Comparison of ENCODE assay signal across 2 cellular contexts in the genomic region with DNA sequence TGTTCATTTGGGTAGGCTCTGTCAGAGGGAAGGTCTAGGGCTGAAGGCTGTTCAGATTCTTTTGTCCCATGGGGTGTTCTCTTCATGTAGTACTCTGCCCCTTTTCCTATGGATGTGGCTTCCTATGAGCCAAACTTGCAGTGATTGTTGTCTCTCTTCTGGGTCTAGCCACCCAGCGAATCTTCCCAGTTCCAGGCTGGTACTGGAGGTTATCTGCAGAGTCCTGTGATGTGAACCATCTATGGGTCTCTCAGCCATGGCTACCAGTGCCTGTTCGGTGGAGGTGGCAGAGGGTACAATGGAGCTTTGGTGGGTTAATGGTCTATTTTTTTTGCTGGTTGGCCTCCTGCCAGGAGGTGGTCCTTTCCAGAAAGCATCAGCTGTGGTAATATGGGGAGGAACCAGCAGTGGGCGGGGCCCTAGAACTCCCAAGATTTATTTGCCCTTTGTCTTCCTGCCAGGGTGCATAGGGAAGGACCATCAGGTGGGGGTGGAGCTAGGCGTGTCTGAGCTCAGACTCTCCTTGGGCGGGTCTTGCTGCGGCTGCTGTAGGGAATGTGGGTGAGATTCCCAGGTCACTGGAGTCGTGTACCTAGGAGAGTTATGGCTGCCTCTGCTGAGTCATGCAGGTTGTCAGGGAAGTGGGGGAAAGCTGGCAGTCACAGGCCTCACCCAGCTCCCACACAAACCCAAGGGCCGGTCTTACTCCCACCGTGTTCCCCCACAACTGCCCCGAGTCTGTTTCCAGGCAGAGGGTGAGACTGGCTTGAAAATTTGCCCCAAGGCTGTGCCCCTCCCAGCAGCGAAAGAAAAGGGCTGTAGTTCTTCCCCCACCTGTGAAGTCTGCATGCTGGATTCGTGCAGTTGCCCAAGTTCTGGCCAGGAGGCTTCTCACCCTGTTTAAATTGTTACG.
TF ChIP-seq lines count a peak whose summit lies in the region.

No MANE protein-coding gene starts in this region.

TF ChIP-seq in A549, 52 proteins besides CTCF, POLR2A, EP300 and RAD21 (continued from another document and continues in another):
- TF ChIP-seq POLR2AphosphoS2 (conservative IDR thresholded peaks at IDR 0.05; ENCODE audit: low read length) (no peak), CBX2 (IDR thresholded peaks at IDR 0.05; ENCODE audit: borderline replicate concordance, low read depth) (no peak), PHF8 (IDR thresholded peaks at IDR 0.05; ENCODE audit: borderline replicate concordance, low read depth) (no peak), CHD2 (IDR thresholded peaks at IDR 0.05; ENCODE audit: low read length, partially characterized antibody) (no peak), NFE2L2 (conservative IDR thresholded peaks at IDR 0.05; ENCODE audit: low read length) (peak; percentile 77), CEBPB (IDR thresholded peaks at IDR 0.05) (no peak), TFCP2L1 (CRISPR knock-in tag; IDR thresholded peaks at IDR 0.05) (no peak), RARB (CRISPR knock-in tag; IDR thresholded peaks at IDR 0.05) (no peak), ZSCAN20 (CRISPR knock-in tag; IDR thresholded peaks at IDR 0.05) (no peak), RNF2 (IDR thresholded peaks at IDR 0.05; ENCODE audit: borderline replicate concordance, low read depth) (no peak), FOSB (CRISPR knock-in tag; IDR thresholded peaks at IDR 0.05) (no peak), HDAC2 (IDR thresholded peaks at IDR 0.05) (no peak), CHD4 (IDR thresholded peaks at IDR 0.05; ENCODE audit: borderline replicate concordance) (no peak), KDM1A (IDR thresholded peaks at IDR 0.05; ENCODE audit: low read depth) (no peak), FOSL2 (IDR thresholded peaks at IDR 0.05) (no peak), FOSL2 (CRISPR knock-in tag; IDR thresholded peaks at IDR 0.05) (peak; percentile 70), HOXB5 (CRISPR knock-in tag; IDR thresholded peaks at IDR 0.05) (0 out of 2 replicates have a peak, but pooled peaks have one; percentile 26), MYC (IDR thresholded peaks at IDR 0.05; ENCODE audit: borderline replicate concordance, low read length) (no peak), JUN (IDR thresholded peaks at IDR 0.05) (0 out of 5 replicates have a peak, but pooled peaks of 1 of the 2 experiments have one; percentile 40), EHF (CRISPR knock-in tag; IDR thresholded peaks at IDR 0.05) (no peak), ZC3H11A (IDR thresholded peaks at IDR 0.05) (no peak), CBX8 (IDR thresholded peaks at IDR 0.05) (no peak)
- TF ChIP-seq, protein P1, sequence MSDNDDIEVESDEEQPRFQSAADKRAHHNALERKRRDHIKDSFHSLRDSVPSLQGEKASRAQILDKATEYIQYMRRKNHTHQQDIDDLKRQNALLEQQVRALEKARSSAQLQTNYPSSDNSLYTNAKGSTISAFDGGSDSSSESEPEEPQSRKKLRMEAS (IDR thresholded peaks at IDR 0.05), result peak; percentile 31; the same call in 1 of the 2 replicates
- TF ChIP-seq, protein P2, sequence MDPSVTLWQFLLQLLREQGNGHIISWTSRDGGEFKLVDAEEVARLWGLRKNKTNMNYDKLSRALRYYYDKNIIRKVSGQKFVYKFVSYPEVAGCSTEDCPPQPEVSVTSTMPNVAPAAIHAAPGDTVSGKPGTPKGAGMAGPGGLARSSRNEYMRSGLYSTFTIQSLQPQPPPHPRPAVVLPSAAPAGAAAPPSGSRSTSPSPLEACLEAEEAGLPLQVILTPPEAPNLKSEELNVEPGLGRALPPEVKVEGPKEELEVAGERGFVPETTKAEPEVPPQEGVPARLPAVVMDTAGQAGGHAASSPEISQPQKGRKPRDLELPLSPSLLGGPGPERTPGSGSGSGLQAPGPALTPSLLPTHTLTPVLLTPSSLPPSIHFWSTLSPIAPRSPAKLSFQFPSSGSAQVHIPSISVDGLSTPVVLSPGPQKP (IDR thresholded peaks at IDR 0.05; ENCODE audit: low read depth, low read length), result no peak
- TF ChIP-seq, protein P3, sequence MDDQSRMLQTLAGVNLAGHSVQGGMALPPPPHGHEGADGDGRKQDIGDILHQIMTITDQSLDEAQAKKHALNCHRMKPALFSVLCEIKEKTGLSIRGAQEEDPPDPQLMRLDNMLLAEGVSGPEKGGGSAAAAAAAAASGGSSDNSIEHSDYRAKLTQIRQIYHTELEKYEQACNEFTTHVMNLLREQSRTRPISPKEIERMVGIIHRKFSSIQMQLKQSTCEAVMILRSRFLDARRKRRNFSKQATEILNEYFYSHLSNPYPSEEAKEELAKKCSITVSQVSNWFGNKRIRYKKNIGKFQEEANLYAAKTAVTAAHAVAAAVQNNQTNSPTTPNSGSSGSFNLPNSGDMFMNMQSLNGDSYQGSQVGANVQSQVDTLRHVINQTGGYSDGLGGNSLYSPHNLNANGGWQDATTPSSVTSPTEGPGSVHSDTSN (IDR thresholded peaks at IDR 0.05), result no peak
- TF ChIP-seq, protein P4, sequence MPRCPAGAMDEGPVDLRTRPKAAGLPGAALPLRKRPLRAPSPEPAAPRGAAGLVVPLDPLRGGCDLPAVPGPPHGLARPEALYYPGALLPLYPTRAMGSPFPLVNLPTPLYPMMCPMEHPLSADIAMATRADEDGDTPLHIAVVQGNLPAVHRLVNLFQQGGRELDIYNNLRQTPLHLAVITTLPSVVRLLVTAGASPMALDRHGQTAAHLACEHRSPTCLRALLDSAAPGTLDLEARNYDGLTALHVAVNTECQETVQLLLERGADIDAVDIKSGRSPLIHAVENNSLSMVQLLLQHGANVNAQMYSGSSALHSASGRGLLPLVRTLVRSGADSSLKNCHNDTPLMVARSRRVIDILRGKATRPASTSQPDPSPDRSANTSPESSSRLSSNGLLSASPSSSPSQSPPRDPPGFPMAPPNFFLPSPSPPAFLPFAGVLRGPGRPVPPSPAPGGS (IDR thresholded peaks at IDR 0.05), result no peak
- TF ChIP-seq, protein P5, sequence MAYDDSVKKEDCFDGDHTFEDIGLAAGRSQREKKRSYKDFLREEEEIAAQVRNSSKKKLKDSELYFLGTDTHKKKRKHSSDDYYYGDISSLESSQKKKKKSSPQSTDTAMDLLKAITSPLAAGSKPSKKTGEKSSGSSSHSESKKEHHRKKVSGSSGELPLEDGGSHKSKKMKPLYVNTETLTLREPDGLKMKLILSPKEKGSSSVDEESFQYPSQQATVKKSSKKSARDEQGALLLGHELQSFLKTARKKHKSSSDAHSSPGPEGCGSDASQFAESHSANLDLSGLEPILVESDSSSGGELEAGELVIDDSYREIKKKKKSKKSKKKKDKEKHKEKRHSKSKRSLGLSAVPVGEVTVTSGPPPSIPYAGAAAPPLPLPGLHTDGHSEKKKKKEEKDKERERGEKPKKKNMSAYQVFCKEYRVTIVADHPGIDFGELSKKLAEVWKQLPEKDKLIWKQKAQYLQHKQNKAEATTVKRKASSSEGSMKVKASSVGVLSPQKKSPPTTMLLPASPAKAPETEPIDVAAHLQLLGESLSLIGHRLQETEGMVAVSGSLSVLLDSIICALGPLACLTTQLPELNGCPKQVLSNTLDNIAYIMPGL (CRISPR knock-in tag; IDR thresholded peaks at IDR 0.05; ENCODE audit: borderline replicate concordance), result no peak

TF ChIP-seq in HEK293, 187 proteins besides CTCF, POLR2A, EP300 and RAD21 (continued from another document):
- TF ChIP-seq, protein P6, sequence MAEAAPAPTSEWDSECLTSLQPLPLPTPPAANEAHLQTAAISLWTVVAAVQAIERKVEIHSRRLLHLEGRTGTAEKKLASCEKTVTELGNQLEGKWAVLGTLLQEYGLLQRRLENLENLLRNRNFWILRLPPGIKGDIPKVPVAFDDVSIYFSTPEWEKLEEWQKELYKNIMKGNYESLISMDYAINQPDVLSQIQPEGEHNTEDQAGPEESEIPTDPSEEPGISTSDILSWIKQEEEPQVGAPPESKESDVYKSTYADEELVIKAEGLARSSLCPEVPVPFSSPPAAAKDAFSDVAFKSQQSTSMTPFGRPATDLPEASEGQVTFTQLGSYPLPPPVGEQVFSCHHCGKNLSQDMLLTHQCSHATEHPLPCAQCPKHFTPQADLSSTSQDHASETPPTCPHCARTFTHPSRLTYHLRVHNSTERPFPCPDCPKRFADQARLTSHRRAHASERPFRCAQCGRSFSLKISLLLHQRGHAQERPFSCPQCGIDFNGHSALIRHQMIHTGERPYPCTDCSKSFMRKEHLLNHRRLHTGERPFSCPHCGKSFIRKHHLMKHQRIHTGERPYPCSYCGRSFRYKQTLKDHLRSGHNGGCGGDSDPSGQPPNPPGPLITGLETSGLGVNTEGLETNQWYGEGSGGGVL (tag by site-specific recombination; IDR thresholded peaks at IDR 0.05), result peak; percentile 99
- peak; percentile 92 for TF ChIP-seq KLF1 (tag by site-specific recombination; IDR thresholded peaks at IDR 0.05)
- no peak for TF ChIP-seq ZNF654 (tag by site-specific recombination; IDR thresholded peaks at IDR 0.05; ENCODE audit: low read depth)
- TF ChIP-seq ZNF324 (tag by site-specific recombination; IDR thresholded peaks at IDR 0.05), result 0 out of 2 replicates have a peak, but pooled peaks have one; percentile 35
- TF ChIP-seq ZBTB8A (tag by site-specific recombination; IDR thresholded peaks at IDR 0.05), result peak; percentile 38; the same call in 1 of the 2 replicates
- TF ChIP-seq SCRT1 (tag by site-specific recombination; IDR thresholded peaks at IDR 0.05; ENCODE audit: borderline replicate concordance), result peak; percentile 61; the same call in 1 of the 2 replicates
- 0 out of 2 replicates have a peak, but pooled peaks have one; percentile 33 for TF ChIP-seq ZBTB48 (tag by site-specific recombination; IDR thresholded peaks at IDR 0.05)
- no peak; the same call in 1 of the 2 replicates for TF ChIP-seq ZBTB20 (tag by site-specific recombination; IDR thresholded peaks at IDR 0.05)
- peak; percentile 35 for TF ChIP-seq SP3 (tag by site-specific recombination; IDR thresholded peaks at IDR 0.05)
- 0 out of 2 replicates have a peak, but pooled peaks have one; percentile 9 for TF ChIP-seq GLIS1 (tag by site-specific recombination; IDR thresholded peaks at IDR 0.05)
- TF ChIP-seq, protein P7, sequence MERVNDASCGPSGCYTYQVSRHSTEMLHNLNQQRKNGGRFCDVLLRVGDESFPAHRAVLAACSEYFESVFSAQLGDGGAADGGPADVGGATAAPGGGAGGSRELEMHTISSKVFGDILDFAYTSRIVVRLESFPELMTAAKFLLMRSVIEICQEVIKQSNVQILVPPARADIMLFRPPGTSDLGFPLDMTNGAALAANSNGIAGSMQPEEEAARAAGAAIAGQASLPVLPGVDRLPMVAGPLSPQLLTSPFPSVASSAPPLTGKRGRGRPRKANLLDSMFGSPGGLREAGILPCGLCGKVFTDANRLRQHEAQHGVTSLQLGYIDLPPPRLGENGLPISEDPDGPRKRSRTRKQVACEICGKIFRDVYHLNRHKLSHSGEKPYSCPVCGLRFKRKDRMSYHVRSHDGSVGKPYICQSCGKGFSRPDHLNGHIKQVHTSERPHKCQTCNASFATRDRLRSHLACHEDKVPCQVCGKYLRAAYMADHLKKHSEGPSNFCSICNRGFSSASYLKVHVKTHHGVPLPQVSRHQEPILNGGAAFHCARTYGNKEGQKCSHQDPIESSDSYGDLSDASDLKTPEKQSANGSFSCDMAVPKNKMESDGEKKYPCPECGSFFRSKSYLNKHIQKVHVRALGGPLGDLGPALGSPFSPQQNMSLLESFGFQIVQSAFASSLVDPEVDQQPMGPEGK (tag by site-specific recombination; IDR thresholded peaks at IDR 0.05), result 0 out of 2 replicates have a peak, but pooled peaks have one; percentile 40
- TF ChIP-seq ZNF768 (tag by site-specific recombination; IDR thresholded peaks at IDR 0.05), result no peak
- peak; percentile 43 for TF ChIP-seq WT1 (tag by site-specific recombination; IDR thresholded peaks at IDR 0.05)
- peak; percentile 52 for TF ChIP-seq PRDM1 (tag by site-specific recombination; IDR thresholded peaks at IDR 0.05)
- TF ChIP-seq ZNF548 (tag by site-specific recombination; IDR thresholded peaks at IDR 0.05), result no peak
- no peak for TF ChIP-seq MEIS1 (CRISPR knock-in tag; IDR thresholded peaks at IDR 0.05; ENCODE audit: borderline replicate concordance)
- TF ChIP-seq, protein P8, sequence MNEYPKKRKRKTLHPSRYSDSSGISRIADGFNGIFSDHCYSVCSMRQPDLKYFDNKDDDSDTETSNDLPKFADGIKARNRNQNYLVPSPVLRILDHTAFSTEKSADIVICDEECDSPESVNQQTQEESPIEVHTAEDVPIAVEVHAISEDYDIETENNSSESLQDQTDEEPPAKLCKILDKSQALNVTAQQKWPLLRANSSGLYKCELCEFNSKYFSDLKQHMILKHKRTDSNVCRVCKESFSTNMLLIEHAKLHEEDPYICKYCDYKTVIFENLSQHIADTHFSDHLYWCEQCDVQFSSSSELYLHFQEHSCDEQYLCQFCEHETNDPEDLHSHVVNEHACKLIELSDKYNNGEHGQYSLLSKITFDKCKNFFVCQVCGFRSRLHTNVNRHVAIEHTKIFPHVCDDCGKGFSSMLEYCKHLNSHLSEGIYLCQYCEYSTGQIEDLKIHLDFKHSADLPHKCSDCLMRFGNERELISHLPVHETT (tag by site-specific recombination; IDR thresholded peaks at IDR 0.05), result no peak
- TF ChIP-seq ZFP41 (tag by site-specific recombination; IDR thresholded peaks at IDR 0.05; ENCODE audit: borderline replicate concordance), result no peak
- TF ChIP-seq ZNF366 (tag by site-specific recombination; conservative IDR thresholded peaks at IDR 0.05), result no peak
- TF ChIP-seq KLF9 (tag by site-specific recombination; IDR thresholded peaks at IDR 0.05; ENCODE audit: low read depth), result peak; percentile 67
- TF ChIP-seq ZNF600 (tag by site-specific recombination; IDR thresholded peaks at IDR 0.05), result peak; percentile 83
- TF ChIP-seq, protein P9, sequence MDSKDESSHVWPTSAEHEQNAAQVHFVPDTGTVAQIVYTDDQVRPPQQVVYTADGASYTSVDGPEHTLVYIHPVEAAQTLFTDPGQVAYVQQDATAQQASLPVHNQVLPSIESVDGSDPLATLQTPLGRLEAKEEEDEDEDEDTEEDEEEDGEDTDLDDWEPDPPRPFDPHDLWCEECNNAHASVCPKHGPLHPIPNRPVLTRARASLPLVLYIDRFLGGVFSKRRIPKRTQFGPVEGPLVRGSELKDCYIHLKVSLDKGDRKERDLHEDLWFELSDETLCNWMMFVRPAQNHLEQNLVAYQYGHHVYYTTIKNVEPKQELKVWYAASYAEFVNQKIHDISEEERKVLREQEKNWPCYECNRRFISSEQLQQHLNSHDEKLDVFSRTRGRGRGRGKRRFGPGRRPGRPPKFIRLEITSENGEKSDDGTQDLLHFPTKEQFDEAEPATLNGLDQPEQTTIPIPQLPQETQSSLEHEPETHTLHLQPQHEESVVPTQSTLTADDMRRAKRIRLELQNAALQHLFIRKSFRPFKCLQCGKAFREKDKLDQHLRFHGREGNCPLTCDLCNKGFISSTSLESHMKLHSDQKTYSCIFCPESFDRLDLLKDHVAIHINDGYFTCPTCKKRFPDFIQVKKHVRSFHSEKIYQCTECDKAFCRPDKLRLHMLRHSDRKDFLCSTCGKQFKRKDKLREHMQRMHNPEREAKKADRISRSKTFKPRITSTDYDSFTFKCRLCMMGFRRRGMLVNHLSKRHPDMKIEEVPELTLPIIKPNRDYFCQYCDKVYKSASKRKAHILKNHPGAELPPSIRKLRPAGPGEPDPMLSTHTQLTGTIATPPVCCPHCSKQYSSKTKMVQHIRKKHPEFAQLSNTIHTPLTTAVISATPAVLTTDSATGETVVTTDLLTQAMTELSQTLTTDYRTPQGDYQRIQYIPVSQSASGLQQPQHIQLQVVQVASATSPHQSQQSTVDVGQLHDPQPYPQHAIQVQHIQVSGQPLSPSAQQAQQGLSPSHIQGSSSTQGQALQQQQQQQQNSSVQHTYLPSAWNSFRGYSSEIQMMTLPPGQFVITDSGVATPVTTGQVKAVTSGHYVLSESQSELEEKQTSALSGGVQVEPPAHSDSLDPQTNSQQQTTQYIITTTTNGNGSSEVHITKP (tag by site-specific recombination; IDR thresholded peaks at IDR 0.05), result peak; percentile 88
